ENCODE assay signal across 17 cellular contexts in the genomic region with DNA sequence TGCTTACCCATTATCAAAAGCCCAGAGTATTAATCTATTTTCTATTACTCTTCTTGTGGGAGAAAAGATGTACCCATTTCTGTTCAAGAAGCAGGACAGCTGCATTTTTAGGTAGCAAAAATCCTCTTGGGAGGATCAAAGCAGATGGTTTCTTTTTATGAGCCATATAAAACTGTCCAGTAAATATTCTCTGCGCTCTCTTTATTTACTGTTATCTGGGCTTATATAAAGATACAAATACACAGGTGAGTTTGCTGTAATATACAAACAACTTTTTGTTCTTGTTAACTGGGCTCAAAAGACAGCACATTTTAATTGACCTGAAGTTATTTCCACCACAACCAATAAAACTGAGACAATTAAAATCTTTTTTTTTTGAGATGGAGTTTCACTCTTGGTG. TPM values are rescaled to one million over a fixed set of nuclear protein-coding genes. Genes with fewer than 3 reads are reported as not detected.
DNase-seq lines count a peak whose midpoint lies in the region; ATAC-seq and TF ChIP-seq lines count a peak whose summit lies in the region.
"Had no signal": no experiment of that assay in that cellular context is flagged by ENCODE, and none has a peak within 500 bp of the region (broad histone marks: within the 10 kb centered on the region; RNA-seq: fewer than 3 reads in every experiment).

No MANE protein-coding gene starts in this region.

- H3K4me3 Mint-ChIP-seq in natural killer cell (no peak overlapping the region), neural progenitor cell (no peak overlapping the region)
- H3K4me3 Mint-ChIP-seq in natural killer cell treated with Interleukin-12 subunit alpha and Interleukin-12 subunit beta and Interleukin-15 and Interleukin-18, amount 100 ng/mL, for 72 hours = no peak overlapping the region
- H3K4me3 Mint-ChIP-seq: CD8-positive, alpha-beta T cell; HFFc6 had no signal

- H3K27ac Mint-ChIP-seq in natural killer cell = peak overlapping the region; percentile 38 to 53
- peak overlapping the region in 1 of 2 donors; percentile 59 for H3K27ac Mint-ChIP-seq in natural killer cell treated with Interleukin-12 subunit alpha and Interleukin-12 subunit beta and Interleukin-15 and Interleukin-18, amount 100 ng/mL, for 72 hours
- no peak overlapping the region for H3K27ac Mint-ChIP-seq in neural progenitor cell
- H3K27ac Mint-ChIP-seq: HFFc6 had no signal

- peaks cover 29% of the 10 kb centered on the region for H3K4me1 ChIP-seq in Loucy (ENCODE audit: insufficient read depth, low read length, poor library complexity, severe bottlenecking)
- peaks cover 59% of the 10 kb centered on the region for H3K4me1 ChIP-seq in neural progenitor cell
- H3K4me1 ChIP-seq in esophagus squamous epithelium = peaks cover 3 to 81% (median 47%) of the 10 kb centered on the region in 3 donors

- WGBS in esophagus squamous epithelium, 2 donors = 87 to 95% methylated on average over 1 of the region's 1 CpG

- TF ChIP-seq CTCF in natural killer cell (IDR thresholded peaks at IDR 0.05) = no peak
- TF ChIP-seq CTCF in Loucy (conservative IDR thresholded peaks at IDR 0.05; ENCODE audit: low read length) = no peak
- no peak for TF ChIP-seq CTCF in neural progenitor cell (IDR thresholded peaks at IDR 0.05)
- no peak for TF ChIP-seq CTCF in RWPE1 (conservative IDR thresholded peaks at IDR 0.05; ENCODE audit: low read depth)
- TF ChIP-seq CTCF in esophagus squamous epithelium (IDR thresholded peaks at IDR 0.05) = no peak

- intact Hi-C loops in natural killer cell (cut with micrococcal nuclease) = no loop called here
- intact Hi-C loops in esophagus squamous epithelium (cut with DNase I) = no loop called here

- H3K9me3 Mint-ChIP-seq in natural killer cell (no peaks in the 10 kb centered on the region), neural progenitor cell (no peaks in the 10 kb centered on the region)
- no peaks in the 10 kb centered on the region for H3K9me3 Mint-ChIP-seq in natural killer cell treated with Interleukin-12 subunit alpha and Interleukin-12 subunit beta and Interleukin-15 and Interleukin-18, amount 100 ng/mL, for 72 hours
- H3K9me3 Mint-ChIP-seq: CD8-positive, alpha-beta T cell; HFFc6; IgD-negative memory B cell had no signal

- H3K4me1 Mint-ChIP-seq in natural killer cell = peaks cover 68 to 72% of the 10 kb centered on the region in 2 donors
- peaks cover 54 to 61% of the 10 kb centered on the region in 2 donors for H3K4me1 Mint-ChIP-seq in natural killer cell treated with Interleukin-12 subunit alpha and Interleukin-12 subunit beta and Interleukin-15 and Interleukin-18, amount 100 ng/mL, for 72 hours (ENCODE audit: low read depth in 2 of 2)
- H3K4me1 Mint-ChIP-seq in neural progenitor cell = peaks cover 59% of the 10 kb centered on the region

- H3K27ac ChIP-seq in neural progenitor cell (peak overlapping the region; percentile 80), RWPE1 (no peak overlapping the region), esophagus squamous epithelium (no peak overlapping the region)

- H3K27me3 ChIP-seq in Loucy (ENCODE audit: insufficient read depth, low read length, poor library complexity, severe bottlenecking) = no peaks in the 10 kb centered on the region
- H3K27me3 ChIP-seq in neural progenitor cell = no peaks in the 10 kb centered on the region
- no peaks in the 10 kb centered on the region for H3K27me3 ChIP-seq in esophagus squamous epithelium

- TF ChIP-seq POLR2A in esophagus squamous epithelium (IDR thresholded peaks at IDR 0.05) = no peak

- no peaks in the 10 kb centered on the region for H3F3A ChIP-seq in Loucy (ENCODE audit: low read depth)
- H3F3A ChIP-seq in neural progenitor cell (ENCODE audit: low read depth) = peaks cover 78% of the 10 kb centered on the region

- H3K9me2 ChIP-seq in Loucy (replicated peaks; ENCODE audit: low read depth, low read length) = no peaks in the 10 kb centered on the region

- H3K4me2 ChIP-seq in Loucy (ENCODE audit: low read depth, low read length, poor library complexity, severe bottlenecking) (peak overlapping the region; percentile 12), neural progenitor cell (peak overlapping the region; percentile 56)

- H3K79me2 ChIP-seq in Loucy (ENCODE audit: insufficient read depth, low read length) (peaks cover 99% of the 10 kb centered on the region), neural progenitor cell (ENCODE audit: low read depth) (peaks cover 100% of the 10 kb centered on the region)

- ATAC-seq in natural killer cell = no peak
- ATAC-seq in natural killer cell treated with Interleukin-12 subunit alpha and Interleukin-12 subunit beta and Interleukin-15 and Interleukin-18, amount 100 ng/mL, for 72 hours = no peak
- ATAC-seq in GM18511 (IDR thresholded peaks at IDR 0.05; ENCODE audit: unreplicated experiment) = no peak
- ATAC-seq: CD8-positive, alpha-beta T cell had no signal

- H3K9ac ChIP-seq in Loucy (ENCODE audit: low read depth, low read length, poor library complexity, severe bottlenecking) (no peak overlapping the region), neural progenitor cell (no peak overlapping the region)

- H3K36me3 ChIP-seq in Loucy (ENCODE audit: insufficient read depth, low read length) = peaks cover 53% of the 10 kb centered on the region; the same call in 1 of the 2 replicates
- no peaks in the 10 kb centered on the region for H3K36me3 ChIP-seq in neural progenitor cell
- peaks cover 0 to 41% (median 0%) of the 10 kb centered on the region in 3 donors for H3K36me3 ChIP-seq in esophagus squamous epithelium

- no peaks in the 10 kb centered on the region for H3K9me3 ChIP-seq in Loucy (ENCODE audit: insufficient read depth, low read depth, low read length)
- H3K9me3 ChIP-seq in neural progenitor cell (ENCODE audit: low read depth) = no peaks in the 10 kb centered on the region
- no peaks in the 10 kb centered on the region for H3K9me3 ChIP-seq in esophagus squamous epithelium

- no peak for DNase-seq in natural killer cell
- DNase-seq in natural killer cell treated with Interleukin-12 subunit alpha and Interleukin-12 subunit beta and Interleukin-15 and Interleukin-18, amount 100 ng/mL, for 72 hours (ENCODE audit: low spot score) = no peak
- DNase-seq in neural progenitor cell (ENCODE audit: low spot score) = no peak
- DNase-seq in RWPE1 (ENCODE audit: low spot score) = no peak
- no peak for DNase-seq in esophagus squamous epithelium (lab: John Stamatoyannopoulos, UW)
- DNase-seq: CD8-positive, alpha-beta T cell; GDM1; HFFc6; NCI-H1417 treated with DMSO at 0.1 percent for 48 hours; NCI-H1930; NCI-H446; NCI-H69; NK-92 treated with Interleukin-12 subunit alpha and Interleukin-12 subunit beta, amount 100 ng/mL, for 24 hours; SIG-M5 had no signal

- H2AFZ ChIP-seq in Loucy (ENCODE audit: low read length) (no peak overlapping the region), neural progenitor cell (replicated peaks) (no peak overlapping the region)

- no peaks in the 10 kb centered on the region for H3K27me3 Mint-ChIP-seq in natural killer cell (ENCODE audit: low read depth in 2 of 2)
- no peaks in the 10 kb centered on the region for H3K27me3 Mint-ChIP-seq in natural killer cell treated with Interleukin-12 subunit alpha and Interleukin-12 subunit beta and Interleukin-15 and Interleukin-18, amount 100 ng/mL, for 72 hours
- no peaks in the 10 kb centered on the region for H3K27me3 Mint-ChIP-seq in neural progenitor cell (ENCODE audit: insufficient read depth, low read depth)
- H3K27me3 Mint-ChIP-seq: IgD-negative memory B cell had no signal

- H4K20me1 ChIP-seq in Loucy (ENCODE audit: insufficient read depth, low read length, poor library complexity, severe bottlenecking) (peaks cover 93% of the 10 kb centered on the region), neural progenitor cell (ENCODE audit: low read depth) (peaks cover 99% of the 10 kb centered on the region)

- CTCF ChIA-PET in RWPE1 (lab: Yijun Ruan, JAX) = interaction anchor here (0.7 kb wide), 1 partner anchor 113 kb away, joined by 3 read pairs; no protein-coding TSS in a partner anchor

- POLR2A ChIA-PET in RWPE1 (lab: Yijun Ruan, JAX; ENCODE audit: low non-redundant PET) = no interaction called here

- H3K36me3 Mint-ChIP-seq in natural killer cell (no peaks in the 10 kb centered on the region), neural progenitor cell (peaks cover 16% of the 10 kb centered on the region)
- no peaks in the 10 kb centered on the region for H3K36me3 Mint-ChIP-seq in natural killer cell treated with Interleukin-12 subunit alpha and Interleukin-12 subunit beta and Interleukin-15 and Interleukin-18, amount 100 ng/mL, for 72 hours
- H3K36me3 Mint-ChIP-seq: IgD-negative memory B cell had no signal

- H3K4me3 ChIP-seq in Loucy (ENCODE audit: low read length, poor library complexity, severe bottlenecking) = no peak overlapping the region
- peak overlapping the region; percentile 11 for H3K4me3 ChIP-seq in neural progenitor cell
- no peak overlapping the region for H3K4me3 ChIP-seq in esophagus squamous epithelium

RNA-seq across cellular contexts. Expression of gene PHF12, which starts 10.1 kb away (rescaled TPM):
- total RNA-seq in natural killer cell = 100 to 1,000 TPM; 163 to 177 (median 171) TPM
- total RNA-seq in natural killer cell treated with Interleukin-12 subunit alpha and Interleukin-12 subunit beta and Interleukin-15 and Interleukin-18, amount 100 ng/mL, for 72 hours = 10 to 100 TPM; 68.0 to 72.2 TPM
- total RNA-seq in neural progenitor cell (ENCODE audit: low replicate concordance) = 49.1 and 54.3 TPM in 2 replicates
- total RNA-seq in esophagus squamous epithelium = 10 to 100 TPM; 13.0 to 35.6 (median 18.8) TPM

RNA-seq across cellular contexts. Expression of gene DHRS13, which starts 38.4 kb away (rescaled TPM):
- total RNA-seq in natural killer cell = 10 to 100 TPM; 22.5 to 27.3 (median 23.2) TPM
- total RNA-seq in natural killer cell treated with Interleukin-12 subunit alpha and Interleukin-12 subunit beta and Interleukin-15 and Interleukin-18, amount 100 ng/mL, for 72 hours = 10 to 100 TPM; 22.5 to 26.1 TPM
- 25.6 and 36.0 TPM in 2 replicates for total RNA-seq in neural progenitor cell (ENCODE audit: low replicate concordance)
- total RNA-seq in esophagus squamous epithelium = 10 to 100 TPM; 10.3 to 17.0 (median 14.9) TPM

RNA-seq across cellular contexts. Expression of gene FLOT2, which starts 43.7 kb away (rescaled TPM):
- total RNA-seq in natural killer cell = 100 to 1,000 TPM; 132 to 152 (median 152) TPM
- total RNA-seq in natural killer cell treated with Interleukin-12 subunit alpha and Interleukin-12 subunit beta and Interleukin-15 and Interleukin-18, amount 100 ng/mL, for 72 hours = 10 to 100 TPM; 79.3 to 95.8 TPM
- total RNA-seq in neural progenitor cell (ENCODE audit: low replicate concordance) = 84.0 and 131 TPM in 2 replicates
- total RNA-seq in esophagus squamous epithelium = 10 to 100 TPM; 44.8 to 81.8 (median 65.2) TPM
